In the genomic region with DNA sequence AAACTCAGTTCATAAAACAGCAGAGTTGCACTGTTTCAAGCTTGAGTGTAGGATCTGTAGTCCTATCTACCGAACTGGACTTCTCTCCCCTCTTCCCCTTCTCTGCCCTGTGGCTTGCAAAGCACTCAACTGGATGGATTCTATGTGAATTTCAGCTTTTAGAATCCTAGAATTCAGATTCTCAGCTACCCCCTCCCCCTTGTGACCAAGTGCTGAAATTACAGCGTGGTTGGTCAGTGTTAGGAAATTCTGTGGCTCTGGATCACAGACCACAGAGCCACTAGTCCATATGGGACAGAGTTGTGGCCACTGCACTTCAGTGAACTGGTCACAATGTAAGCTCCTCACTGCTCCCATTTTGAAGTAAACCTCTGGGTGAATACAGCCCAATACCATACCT, we compare ENCODE assay signal across 1 cellular context.
TF ChIP-seq lines count a peak whose summit lies in the region.

No MANE protein-coding gene starts in this region.

TF ChIP-seq in IMR-90, 13 proteins besides CTCF, POLR2A, EP300 and RAD21 (continued from another document):
- peak; percentile 43; the same call in 1 of the 2 replicates for TF ChIP-seq SMC3 (IDR thresholded peaks at IDR 0.05; ENCODE audit: low read depth, low read length)
